ENCODE assay signal across 20 cellular contexts in genomic region chr17:79002291-79002690, GRCh38. TPM values are rescaled to one million over a fixed set of nuclear protein-coding genes. Genes with fewer than 3 reads are reported as not detected.
DNase-seq lines count a peak whose midpoint lies in the region; ATAC-seq lines count a peak whose summit lies in the region.
"Had no signal": no experiment of that assay in that cellular context is flagged by ENCODE, and none has a peak within 500 bp of the region (broad histone marks: within the 10 kb centered on the region; RNA-seq: fewer than 3 reads in every experiment).

No MANE protein-coding gene starts in this region.

- no peak overlapping the region for H3K14ac ChIP-seq in mesenchymal stem cell (ENCODE audit: low read length in 2 of 2)

- ATAC-seq in activated T-cell treated with anti-CD3 and anti-CD28 coated beads, Interleukin-2, amount 50 U/mL, for 72 hours (replicated peaks in 1 of 2) = no peak
- no peak for ATAC-seq in stimulated activated memory B cell treated with anti-CD40 and anti-IgM and Interleukin-4, amounts not matched to agents 10 μg/mL and 1 μg/mL and 100 μg/mL, for 72 hours
- ATAC-seq: A549; naive thymus-derived CD8-positive, alpha-beta T cell had no signal

- no peak overlapping the region for H3K23ac ChIP-seq in mesenchymal stem cell (ENCODE audit: low read length in 2 of 2)

- H4K8ac ChIP-seq in mesenchymal stem cell (ENCODE audit: low read length) = peak overlapping the region; percentile 27

- H3K9me3 ChIP-seq in SK-N-MC (ENCODE audit: low read depth, low read length) = no peaks in the 10 kb centered on the region
- no peaks in the 10 kb centered on the region for H3K9me3 ChIP-seq in mesenchymal stem cell (ENCODE audit: control insufficient read depth, low read length)
- H3K9me3 ChIP-seq: A549 had no signal

- peaks cover 30% of the 10 kb centered on the region for H3K4me1 ChIP-seq in mesenchymal stem cell (ENCODE audit: control insufficient read depth, insufficient read depth, low read depth, low read length)

- H3K27ac Mint-ChIP-seq in activated T-cell treated with anti-CD3 and anti-CD28 coated beads, Interleukin-2, amount 50 U/mL, for 24 hours = peak overlapping the region; percentile 51
- H3K27ac Mint-ChIP-seq in activated T-cell treated with anti-CD3 and anti-CD28 coated beads, Interleukin-2, amount 50 U/mL, for 72 hours = no peak overlapping the region
- peak overlapping the region; percentile 54 for H3K27ac Mint-ChIP-seq in stimulated activated memory B cell treated with anti-CD40 and anti-IgM and Interleukin-4, amounts not matched to agents 10 μg/mL and 1 μg/mL and 100 μg/mL, for 72 hours

- no peak overlapping the region for H2AK5ac ChIP-seq in mesenchymal stem cell (ENCODE audit: low read length, severe bottlenecking)

- no peak overlapping the region for H2BK120ac ChIP-seq in mesenchymal stem cell (ENCODE audit: low read depth, low read length)

- H2BK15ac ChIP-seq in mesenchymal stem cell (ENCODE audit: low read depth, poor library complexity, severe bottlenecking) = no peak overlapping the region

- H3K27ac ChIP-seq in SK-N-MC (0 out of 2 replicates have a peak overlapping the region, but pooled peaks have one; percentile 25), mesenchymal stem cell (ENCODE audit: low read length, poor library complexity, severe bottlenecking) (no peak overlapping the region)
- H3K27ac ChIP-seq: A549 had no signal

- H3K9me3 Mint-ChIP-seq in activated T-cell treated with anti-CD3 and anti-CD28 coated beads, Interleukin-2, amount 50 U/mL, for 24 hours = no peaks in the 10 kb centered on the region
- no peaks in the 10 kb centered on the region for H3K9me3 Mint-ChIP-seq in activated T-cell treated with anti-CD3 and anti-CD28 coated beads, Interleukin-2, amount 50 U/mL, for 72 hours
- no peaks in the 10 kb centered on the region for H3K9me3 Mint-ChIP-seq in stimulated activated memory B cell treated with anti-CD40 and anti-IgM and Interleukin-4, amounts not matched to agents 10 μg/mL and 1 μg/mL and 100 μg/mL, for 72 hours
- H3K9me3 Mint-ChIP-seq: naive thymus-derived CD8-positive, alpha-beta T cell had no signal

- H3K36me3 ChIP-seq in SK-N-MC (ENCODE audit: insufficient read depth, low read length) (peaks cover 18% of the 10 kb centered on the region; the same call in 1 of the 2 replicates), mesenchymal stem cell (ENCODE audit: control insufficient read depth in 1 of 2, insufficient read depth in 2 of 2, low read depth in 1 of 2, low read length in 2 of 2) (peaks cover 39 to 63% of the 10 kb centered on the region in 2 experiments)

- H4K91ac ChIP-seq in mesenchymal stem cell (ENCODE audit: low read length) = peak overlapping the region; percentile 76

- H2AFZ ChIP-seq in mesenchymal stem cell (ENCODE audit: low read depth, low read length) = no peak overlapping the region

- H2BK5ac ChIP-seq in mesenchymal stem cell (ENCODE audit: low read depth, low read length, poor library complexity, severe bottlenecking) = no peak overlapping the region

- WGBS in mesenchymal stem cell = 96% methylated on average over 12 of the region's 14 CpGs

- H3K79me1 ChIP-seq in mesenchymal stem cell (replicated peaks; ENCODE audit: low read length, poor library complexity, severe bottlenecking) = peaks cover 30% of the 10 kb centered on the region

- peaks cover 60% of the 10 kb centered on the region for H3K36me3 Mint-ChIP-seq in activated T-cell treated with anti-CD3 and anti-CD28 coated beads, Interleukin-2, amount 50 U/mL, for 24 hours (ENCODE audit: low read depth)
- H3K36me3 Mint-ChIP-seq in activated T-cell treated with anti-CD3 and anti-CD28 coated beads, Interleukin-2, amount 50 U/mL, for 72 hours (ENCODE audit: insufficient read depth in 2 of 2) = peaks cover 0 to 6% of the 10 kb centered on the region in 2 donors
- H3K36me3 Mint-ChIP-seq in stimulated activated memory B cell treated with anti-CD40 and anti-IgM and Interleukin-4, amounts not matched to agents 10 μg/mL and 1 μg/mL and 100 μg/mL, for 72 hours = peaks cover 46% of the 10 kb centered on the region

- no peaks in the 10 kb centered on the region for H3K27me3 ChIP-seq in mesenchymal stem cell (ENCODE audit: control insufficient read depth in 1 of 2, insufficient read depth in 1 of 2, low read length in 2 of 2)

- H2BK12ac ChIP-seq in mesenchymal stem cell (ENCODE audit: low read length in 2 of 2) = no peak overlapping the region

- no peak overlapping the region for H3K18ac ChIP-seq in mesenchymal stem cell (ENCODE audit: low read depth in 1 of 2, low read length in 2 of 2)

- H3K9ac ChIP-seq in SK-N-MC (ENCODE audit: insufficient read length) (no peak overlapping the region), mesenchymal stem cell (ENCODE audit: low read length) (no peak overlapping the region)

- H3K27me3 Mint-ChIP-seq in activated T-cell treated with anti-CD3 and anti-CD28 coated beads, Interleukin-2, amount 50 U/mL, for 24 hours = no peaks in the 10 kb centered on the region
- no peaks in the 10 kb centered on the region for H3K27me3 Mint-ChIP-seq in activated T-cell treated with anti-CD3 and anti-CD28 coated beads, Interleukin-2, amount 50 U/mL, for 72 hours (ENCODE audit: low read depth)
- H3K27me3 Mint-ChIP-seq in stimulated activated memory B cell treated with anti-CD40 and anti-IgM and Interleukin-4, amounts not matched to agents 10 μg/mL and 1 μg/mL and 100 μg/mL, for 72 hours = no peaks in the 10 kb centered on the region
- H3K27me3 Mint-ChIP-seq: naive thymus-derived CD8-positive, alpha-beta T cell; progenitor cell of endocrine pancreas had no signal

- peaks cover 34% of the 10 kb centered on the region for H3K4me1 Mint-ChIP-seq in activated T-cell treated with anti-CD3 and anti-CD28 coated beads, Interleukin-2, amount 50 U/mL, for 24 hours (ENCODE audit: low read depth)
- H3K4me1 Mint-ChIP-seq in activated T-cell treated with anti-CD3 and anti-CD28 coated beads, Interleukin-2, amount 50 U/mL, for 72 hours (ENCODE audit: low read depth) = peaks cover 21% of the 10 kb centered on the region
- H3K4me1 Mint-ChIP-seq in stimulated activated memory B cell treated with anti-CD40 and anti-IgM and Interleukin-4, amounts not matched to agents 10 μg/mL and 1 μg/mL and 100 μg/mL, for 72 hours = peaks cover 39% of the 10 kb centered on the region

- no peak overlapping the region for H3K4me2 ChIP-seq in mesenchymal stem cell (ENCODE audit: low read length, poor library complexity, severe bottlenecking)
- H3K4me2 ChIP-seq: A549, smooth muscle cell had no signal

- no peak overlapping the region for H3K4ac ChIP-seq in mesenchymal stem cell (ENCODE audit: low read depth in 1 of 2, low read length in 2 of 2)

- peak; percentile 15 for DNase-seq in activated T-cell treated with anti-CD3 and anti-CD28 coated beads, Interleukin-2, amount 50 U/mL, for 24 hours
- DNase-seq in activated T-cell treated with anti-CD3 and anti-CD28 coated beads, Interleukin-2, amount 50 U/mL, for 72 hours = no peak
- DNase-seq in SK-N-MC (ENCODE audit: low read depth, low spot score) (no peak), mesenchymal stem cell (no peak), retina (no peak), NAMALWA (ENCODE audit: low spot score) (no peak)
- no peak for DNase-seq in stimulated activated naive CD4-positive, alpha-beta T cell treated with Interleukin-2 at 50 U/mL for 16 hours (lab: John Stamatoyannopoulos, UW)
- DNase-seq: activated effector memory CD4-positive, alpha-beta T cell treated with Interleukin-2 at 50 U/mL for 16 hours; amniotic stem cell; caudate nucleus; erythroblast; foreskin melanocyte; naive thymus-derived CD8-positive, alpha-beta T cell; NCI-H1436; NCI-H526; stimulated activated CD4-positive, alpha-beta T cell treated with anti-CD3 and anti-CD28 coated beads, Interleukin-4, amount 100 ng/mL, for 4 hours had no signal

- no peak overlapping the region for H3K4me3 Mint-ChIP-seq in activated T-cell treated with anti-CD3 and anti-CD28 coated beads, Interleukin-2, amount 50 U/mL, for 24 hours
- no peak overlapping the region for H3K4me3 Mint-ChIP-seq in activated T-cell treated with anti-CD3 and anti-CD28 coated beads, Interleukin-2, amount 50 U/mL, for 72 hours
- no peak overlapping the region for H3K4me3 Mint-ChIP-seq in stimulated activated memory B cell treated with anti-CD40 and anti-IgM and Interleukin-4, amounts not matched to agents 10 μg/mL and 1 μg/mL and 100 μg/mL, for 72 hours
- H3K4me3 Mint-ChIP-seq: naive thymus-derived CD8-positive, alpha-beta T cell had no signal

- H3K4me3 ChIP-seq in SK-N-MC (no peak overlapping the region), mesenchymal stem cell (ENCODE audit: insufficient read depth in 1 of 2, low read depth in 1 of 2, low read length in 2 of 2) (no peak overlapping the region)
- H3K4me3 ChIP-seq: A549, smooth muscle cell had no signal

RNA-seq across cellular contexts. Expression of gene CANT1, which starts 7.3 kb away (rescaled TPM):
- 10 to 100 TPM; 52.9 to 58.1 TPM for total RNA-seq in activated T-cell treated with anti-CD3 and anti-CD28 coated beads, Interleukin-2, amount 50 U/mL, for 72 hours
- 37.8 TPM for polyA plus RNA-seq in mesenchymal stem cell (2013, experiment 1 of 2)
- polyA plus RNA-seq in mesenchymal stem cell (2013, experiment 2 of 2) = 38.3 TPM

RNA-seq across cellular contexts. Expression of gene C1QTNF1, which starts 21.7 kb away (rescaled TPM):
- total RNA-seq in activated T-cell treated with anti-CD3 and anti-CD28 coated beads, Interleukin-2, amount 50 U/mL, for 72 hours = under 1 TPM; 0.31 to 0.88 TPM
- 11.9 TPM for polyA plus RNA-seq in mesenchymal stem cell (2013, experiment 1 of 2)
- 13.6 TPM for polyA plus RNA-seq in mesenchymal stem cell (2013, experiment 2 of 2)
- total RNA-seq: naive thymus-derived CD8-positive, alpha-beta T cell had no signal
- polyA plus RNA-seq: naive thymus-derived CD8-positive, alpha-beta T cell had no signal

RNA-seq across cellular contexts. Expression of gene LGALS3BP, which starts 22.6 kb away (rescaled TPM):
- total RNA-seq in activated T-cell treated with anti-CD3 and anti-CD28 coated beads, Interleukin-2, amount 50 U/mL, for 72 hours = 10 to 100 TPM; 23.1 to 28.2 TPM
- polyA plus RNA-seq in mesenchymal stem cell (2013, experiment 1 of 2) = 349 TPM
- polyA plus RNA-seq in mesenchymal stem cell (2013, experiment 2 of 2) = 351 TPM
